Comparison of ENCODE assay signal across 3 cellular contexts in the genomic region with DNA sequence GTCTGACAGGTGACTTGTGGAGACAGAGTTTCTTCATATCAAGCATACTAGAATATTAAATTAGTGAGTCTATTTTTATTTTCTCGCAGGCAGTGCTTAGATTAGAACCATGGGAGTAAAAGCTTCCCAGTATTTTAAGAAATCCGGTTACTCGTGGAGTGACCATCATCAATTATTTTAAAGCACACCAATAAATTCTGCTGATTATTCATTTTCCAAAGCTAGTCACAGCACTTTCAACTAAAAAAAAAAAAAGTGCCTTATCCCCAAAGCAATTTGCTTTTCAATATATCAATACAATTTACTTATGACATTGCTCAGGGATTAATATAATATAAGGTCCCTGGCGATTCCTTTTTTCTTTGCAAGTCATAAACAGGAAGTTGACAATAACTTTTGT.
TF ChIP-seq lines count a peak whose summit lies in the region.

No MANE protein-coding gene starts in this region.

TF ChIP-seq in HepG2, 621 proteins besides CTCF, POLR2A, EP300 and RAD21:
- TF ChIP-seq MAZ (IDR thresholded peaks at IDR 0.05; ENCODE audit: borderline replicate concordance, low read depth, low read length): no peak
- no peak for TF ChIP-seq MAZ (CRISPR knock-in tag; IDR thresholded peaks at IDR 0.05; ENCODE audit: low read depth)
- no peak for TF ChIP-seq ZNF44 (CRISPR knock-in tag; IDR thresholded peaks at IDR 0.05)
- no peak for TF ChIP-seq KLF9 (CRISPR knock-in tag; IDR thresholded peaks at IDR 0.05; ENCODE audit: low read depth)
- TF ChIP-seq, protein P1, sequence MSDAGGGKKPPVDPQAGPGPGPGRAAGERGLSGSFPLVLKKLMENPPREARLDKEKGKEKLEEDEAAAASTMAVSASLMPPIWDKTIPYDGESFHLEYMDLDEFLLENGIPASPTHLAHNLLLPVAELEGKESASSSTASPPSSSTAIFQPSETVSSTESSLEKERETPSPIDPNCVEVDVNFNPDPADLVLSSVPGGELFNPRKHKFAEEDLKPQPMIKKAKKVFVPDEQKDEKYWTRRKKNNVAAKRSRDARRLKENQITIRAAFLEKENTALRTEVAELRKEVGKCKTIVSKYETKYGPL (CRISPR knock-in tag; IDR thresholded peaks at IDR 0.05): no peak
- TF ChIP-seq, protein P2, sequence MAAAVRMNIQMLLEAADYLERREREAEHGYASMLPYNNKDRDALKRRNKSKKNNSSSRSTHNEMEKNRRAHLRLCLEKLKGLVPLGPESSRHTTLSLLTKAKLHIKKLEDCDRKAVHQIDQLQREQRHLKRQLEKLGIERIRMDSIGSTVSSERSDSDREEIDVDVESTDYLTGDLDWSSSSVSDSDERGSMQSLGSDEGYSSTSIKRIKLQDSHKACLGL (CRISPR knock-in tag; IDR thresholded peaks at IDR 0.05): no peak
- no peak for TF ChIP-seq SIN3B (IDR thresholded peaks at IDR 0.05; ENCODE audit: low read length)
- no peak for TF ChIP-seq ATM (IDR thresholded peaks at IDR 0.05; ENCODE audit: borderline replicate concordance)
- TF ChIP-seq MAFF (IDR thresholded peaks at IDR 0.05; ENCODE audit: low read depth, low read length): peak; percentile 77
- no peak for TF ChIP-seq ASH2L (IDR thresholded peaks at IDR 0.05; ENCODE audit: insufficient read length, low read depth, low read length)
- no peak for TF ChIP-seq KLF15 (CRISPR knock-in tag; IDR thresholded peaks at IDR 0.05; ENCODE audit: borderline replicate concordance)
- no peak for TF ChIP-seq RBM39 (IDR thresholded peaks at IDR 0.05; ENCODE audit: low read depth, low read length, poor library complexity, severe bottlenecking)
- TF ChIP-seq ZNF766 (CRISPR knock-in tag; IDR thresholded peaks at IDR 0.05; ENCODE audit: borderline replicate concordance): no peak
- TF ChIP-seq MAFK (conservative IDR thresholded peaks at IDR 0.05 in 1 of 2, IDR thresholded peaks at IDR 0.05 in 1 of 2; ENCODE audit: low read length in 2 of 2): peak; percentile 79 to 85
- TF ChIP-seq, protein P3, sequence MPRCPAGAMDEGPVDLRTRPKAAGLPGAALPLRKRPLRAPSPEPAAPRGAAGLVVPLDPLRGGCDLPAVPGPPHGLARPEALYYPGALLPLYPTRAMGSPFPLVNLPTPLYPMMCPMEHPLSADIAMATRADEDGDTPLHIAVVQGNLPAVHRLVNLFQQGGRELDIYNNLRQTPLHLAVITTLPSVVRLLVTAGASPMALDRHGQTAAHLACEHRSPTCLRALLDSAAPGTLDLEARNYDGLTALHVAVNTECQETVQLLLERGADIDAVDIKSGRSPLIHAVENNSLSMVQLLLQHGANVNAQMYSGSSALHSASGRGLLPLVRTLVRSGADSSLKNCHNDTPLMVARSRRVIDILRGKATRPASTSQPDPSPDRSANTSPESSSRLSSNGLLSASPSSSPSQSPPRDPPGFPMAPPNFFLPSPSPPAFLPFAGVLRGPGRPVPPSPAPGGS (CRISPR knock-in tag; IDR thresholded peaks at IDR 0.05): no peak
- TF ChIP-seq, protein P4, sequence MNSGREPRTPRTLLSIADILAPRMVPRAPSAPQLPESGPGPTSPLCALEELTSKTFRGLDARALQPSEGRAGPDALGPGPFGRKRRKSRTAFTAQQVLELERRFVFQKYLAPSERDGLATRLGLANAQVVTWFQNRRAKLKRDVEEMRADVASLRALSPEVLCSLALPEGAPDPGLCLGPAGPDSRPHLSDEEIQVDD (CRISPR knock-in tag; IDR thresholded peaks at IDR 0.05; ENCODE audit: borderline replicate concordance): no peak

TF ChIP-seq in A549, 52 proteins besides CTCF, POLR2A, EP300 and RAD21:
- TF ChIP-seq MAFK (IDR thresholded peaks at IDR 0.05; ENCODE audit: partially characterized antibody) (peak; percentile 61), RNF2 (IDR thresholded peaks at IDR 0.05; ENCODE audit: borderline replicate concordance, low read depth) (no peak)

TF ChIP-seq in K562, 482 proteins besides CTCF, POLR2A, EP300 and RAD21:
- no peak for TF ChIP-seq TAF7 (tag; IDR thresholded peaks at IDR 0.05)
- no peak for TF ChIP-seq SMARCA4 (IDR thresholded peaks at IDR 0.05)
- TF ChIP-seq ZNF316 (IDR thresholded peaks at IDR 0.05): peak; percentile 68
- peak; percentile 46; the same call in 1 of the 2 replicates for TF ChIP-seq C11orf30 (IDR thresholded peaks at IDR 0.05; ENCODE audit: low read depth)
- peak; percentile 56; the same call in 1 of the 2 replicates for TF ChIP-seq MAFF (IDR thresholded peaks at IDR 0.05; ENCODE audit: low read length)
- TF ChIP-seq, protein P5, sequence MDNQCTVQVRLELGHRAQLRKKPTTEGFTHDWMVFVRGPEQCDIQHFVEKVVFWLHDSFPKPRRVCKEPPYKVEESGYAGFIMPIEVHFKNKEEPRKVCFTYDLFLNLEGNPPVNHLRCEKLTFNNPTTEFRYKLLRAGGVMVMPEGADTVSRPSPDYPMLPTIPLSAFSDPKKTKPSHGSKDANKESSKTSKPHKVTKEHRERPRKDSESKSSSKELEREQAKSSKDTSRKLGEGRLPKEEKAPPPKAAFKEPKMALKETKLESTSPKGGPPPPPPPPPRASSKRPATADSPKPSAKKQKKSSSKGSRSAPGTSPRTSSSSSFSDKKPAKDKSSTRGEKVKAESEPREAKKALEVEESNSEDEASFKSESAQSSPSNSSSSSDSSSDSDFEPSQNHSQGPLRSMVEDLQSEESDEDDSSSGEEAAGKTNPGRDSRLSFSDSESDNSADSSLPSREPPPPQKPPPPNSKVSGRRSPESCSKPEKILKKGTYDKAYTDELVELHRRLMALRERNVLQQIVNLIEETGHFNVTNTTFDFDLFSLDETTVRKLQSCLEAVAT (IDR thresholded peaks at IDR 0.05): no peak
- no peak for TF ChIP-seq RFX1 (IDR thresholded peaks at IDR 0.05)
- TF ChIP-seq MAFG (tag; conservative IDR thresholded peaks at IDR 0.05): peak; percentile 30
- TF ChIP-seq KAT7 (CRISPR knock-in tag; IDR thresholded peaks at IDR 0.05; ENCODE audit: borderline replicate concordance): no peak
- TF ChIP-seq, protein P6, sequence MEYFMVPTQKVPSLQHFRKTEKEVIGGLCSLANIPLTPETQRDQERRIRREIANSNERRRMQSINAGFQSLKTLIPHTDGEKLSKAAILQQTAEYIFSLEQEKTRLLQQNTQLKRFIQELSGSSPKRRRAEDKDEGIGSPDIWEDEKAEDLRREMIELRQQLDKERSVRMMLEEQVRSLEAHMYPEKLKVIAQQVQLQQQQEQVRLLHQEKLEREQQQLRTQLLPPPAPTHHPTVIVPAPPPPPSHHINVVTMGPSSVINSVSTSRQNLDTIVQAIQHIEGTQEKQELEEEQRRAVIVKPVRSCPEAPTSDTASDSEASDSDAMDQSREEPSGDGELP (CRISPR knock-in tag; IDR thresholded peaks at IDR 0.05; ENCODE audit: borderline replicate concordance): no peak
- no peak for TF ChIP-seq FOXJ2 (tag; IDR thresholded peaks at IDR 0.05)
- TF ChIP-seq LARP7 (IDR thresholded peaks at IDR 0.05): no peak
